12 cellular contexts compared by ENCODE assay signal in the genomic region with DNA sequence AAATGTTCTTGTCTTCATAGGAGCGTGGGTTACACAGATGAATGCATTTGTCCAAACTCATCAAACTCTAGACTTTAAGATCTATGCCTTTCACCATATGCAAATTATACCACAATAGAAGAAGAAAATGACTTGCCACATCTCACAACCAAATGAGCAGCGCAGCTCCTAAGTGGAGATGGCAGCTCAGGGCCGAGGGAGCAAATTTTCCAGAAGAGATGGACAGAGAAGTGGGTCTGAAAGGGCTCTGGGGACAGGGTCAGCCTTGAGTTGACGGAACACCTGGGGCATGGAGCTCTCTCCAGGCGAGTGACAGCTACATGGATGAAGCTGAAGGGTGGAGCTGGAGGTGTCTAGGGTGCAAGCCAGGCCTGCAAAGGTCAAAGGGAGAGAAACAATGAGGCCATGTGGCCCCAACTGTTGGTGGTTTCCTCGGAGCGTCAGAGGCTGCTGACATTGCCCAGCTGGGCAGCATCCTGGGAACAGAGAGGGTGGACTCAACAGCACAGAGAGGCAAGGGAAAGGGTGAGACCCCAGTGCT.
DNase-seq lines count a peak whose midpoint lies in the region; ATAC-seq and TF ChIP-seq lines count a peak whose summit lies in the region.
"Had no signal": no experiment of that assay in that cellular context is flagged by ENCODE, and none has a peak within 500 bp of the region (broad histone marks: within the 10 kb centered on the region; RNA-seq: fewer than 3 reads in every experiment).

No MANE protein-coding gene starts in this region.

- no peak overlapping the region for H3K4me3 ChIP-seq in right cardiac atrium (ENCODE audit: low read length)

- no peak for TF ChIP-seq CTCF in GM10248 (IDR thresholded peaks at IDR 0.05; ENCODE audit: control extremely low read depth, extremely low read depth, low read depth, missing control alignments)

- intact Hi-C loops in right cardiac atrium (cut with DNase I) = no loop called here

- no peaks in the 10 kb centered on the region for H3K9me3 ChIP-seq in right cardiac atrium (ENCODE audit: control insufficient read depth, low read length)

- no peaks in the 10 kb centered on the region for H3K27me3 ChIP-seq in right cardiac atrium (ENCODE audit: control insufficient read depth, insufficient read depth)

- CTCF ChIA-PET in GM10248 (lab: Yijun Ruan, JAX) = no interaction called here

- peak; percentile 40 for DNase-seq in GM10248 (ENCODE audit: extremely low spot score)
- DNase-seq in iPS-NIHi11 (ENCODE audit: low spot score) = no peak
- no peak for DNase-seq in activated CD4-positive, alpha-beta T cell treated with anti-CD3 and anti-CD28 coated beads for 4 hours
- no peak for DNase-seq in right cardiac atrium
- DNase-seq in germinal center (ENCODE audit: low spot score) = no peak
- DNase-seq: central memory CD4-positive, alpha-beta T cell; NCI-H510A treated with DMSO at 0.1 percent for 48 hours had no signal

- no peaks in the 10 kb centered on the region for H3K4me1 ChIP-seq in right cardiac atrium (ENCODE audit: control insufficient read depth, insufficient read depth, low read length)

- POLR2A ChIA-PET in GM10248 (lab: Yijun Ruan, JAX) = no interaction called here

- H3K27ac ChIP-seq in right cardiac atrium (ENCODE audit: low read length) = no peak overlapping the region

- ATAC-seq in GM19395 (IDR thresholded peaks at IDR 0.05; ENCODE audit: unreplicated experiment) (peak; percentile 94), HG02798 (IDR thresholded peaks at IDR 0.05; ENCODE audit: poor library complexity, unreplicated experiment) (peak; percentile 88), HG03520 (IDR thresholded peaks at IDR 0.05; ENCODE audit: unreplicated experiment) (peak; percentile 92), right cardiac atrium (no peak)
- ATAC-seq: HCT116, WTC11 had no signal

- WGBS in right cardiac atrium = 87% methylated on average over 7 of the region's 7 CpGs

Comparison
In these comparisons a context has a peak if more than half of its experiments do, and no peak if none do; other contexts are left out.
1. ATAC-seq: peak in GM19395 (single experiment), HG02798 (single experiment) and HG03520 (single experiment); none in right cardiac atrium (0 of 2).